Comparison of ENCODE assay signal across 14 cellular contexts in the genomic region with DNA sequence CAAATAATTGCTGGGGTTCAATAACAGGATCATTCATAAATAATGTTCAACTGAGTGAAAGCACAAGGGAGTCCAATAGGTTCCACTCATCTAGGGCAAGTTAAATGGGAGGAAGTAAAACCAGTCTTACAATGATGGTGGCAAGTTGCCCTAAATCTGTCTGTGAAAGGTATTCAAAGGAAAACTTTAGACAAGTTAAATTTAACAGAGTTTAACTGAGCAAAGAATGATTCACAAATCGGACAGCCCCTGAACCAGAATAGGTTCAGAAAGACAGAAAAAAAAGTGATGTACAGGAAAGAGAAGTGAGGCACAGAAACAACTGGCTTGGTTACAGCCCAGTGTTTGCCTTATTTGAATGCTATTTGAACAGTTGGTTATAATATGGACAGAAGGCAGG.
DNase-seq lines count a peak whose midpoint lies in the region; ATAC-seq, FAIRE-seq and TF ChIP-seq lines count a peak whose summit lies in the region.
"Had no signal": no experiment of that assay in that cellular context is flagged by ENCODE, and none has a peak within 500 bp of the region (broad histone marks: within the 10 kb centered on the region; RNA-seq: fewer than 3 reads in every experiment).

No MANE protein-coding gene starts in this region.

- ATAC-seq in GM18858 (IDR thresholded peaks at IDR 0.05; ENCODE audit: unreplicated experiment) (peak; percentile 50), GM21515 (IDR thresholded peaks at IDR 0.05; ENCODE audit: unreplicated experiment) (peak; percentile 54), HG03108 (IDR thresholded peaks at IDR 0.05; ENCODE audit: unreplicated experiment) (peak; percentile 66), HG02852 (IDR thresholded peaks at IDR 0.05; ENCODE audit: unreplicated experiment) (no peak)
- ATAC-seq: left colon had no signal

- no peak overlapping the region for H3K4me3 ChIP-seq in astrocyte of the spinal cord (ENCODE audit: low read depth, low read length)

- no peak for FAIRE-seq in HTR-8/SVneo (lab: Jason Lieb, UNC)

- TF ChIP-seq CTCF in astrocyte of the spinal cord (IDR thresholded peaks at IDR 0.05; ENCODE audit: low read depth, low read length) = no peak

- in situ Hi-C loops in astrocyte of the spinal cord (cut with HindIII; ENCODE audit: low sequenced_read_pairs) = no loop called here

- DNase-seq in astrocyte of the spinal cord (ENCODE audit: low read depth, low spot score) (peak; percentile 22), HTR-8/SVneo (ENCODE audit: insufficient read length, low spot score) (no peak), NCI-H187 treated with DMSO at 0.1 percent for 48 hours (lab: John Stamatoyannopoulos, UW) (no peak), GOT3 (lab: John Stamatoyannopoulos, UW) (no peak)
- DNase-seq: activated CD4-positive, CD25-positive, alpha-beta regulatory T cell treated with anti-CD3 and anti-CD28 coated beads, Interleukin-2, amount 50 U/mL, for 72 hours; foreskin fibroblast; GDM1; KBM-7; left colon; Right ventricle myocardium superior had no signal
